Comparison of ENCODE assay signal across 17 cellular contexts in genomic region chr1:29482991-29483390, GRCh38.
DNase-seq lines count a peak whose midpoint lies in the region; ATAC-seq, FAIRE-seq and TF ChIP-seq lines count a peak whose summit lies in the region.
"Had no signal": no experiment of that assay in that cellular context is flagged by ENCODE, and none has a peak within 500 bp of the region (broad histone marks: within the 10 kb centered on the region; RNA-seq: fewer than 3 reads in every experiment).

No MANE protein-coding gene starts in this region.

- peaks cover 0 to 62% (median 14%) of the 10 kb centered on the region in 7 donors for H3K27me3 ChIP-seq in spleen (replicated peaks in 1 of 7)

- no peak for DNase-seq in D721Med (ENCODE audit: insufficient read length, low spot score)
- peak; percentile 54 for DNase-seq in coronary artery (ENCODE audit: low spot score)
- peak; percentile 25 for DNase-seq in islet precursor cell
- peak; percentile 30 for DNase-seq in spleen
- no peak for DNase-seq in SIG-M5 (lab: John Stamatoyannopoulos, UW)
- DNase-seq: C1 segment of cervical spinal cord; CD8-positive, alpha-beta memory T cell; DMS53; DMS79 treated with DMSO at 0.1 percent for 48 hours; GF-D8; H9 had no signal

- ATAC-seq in HG03354 (IDR thresholded peaks at IDR 0.05; ENCODE audit: poor library complexity, severe bottlenecking, unreplicated experiment) (no peak), HG02981 (IDR thresholded peaks at IDR 0.05; ENCODE audit: unreplicated experiment) (no peak)
- ATAC-seq: GM23338, HCT116 had no signal

- TF ChIP-seq CTCF in D721Med (IDR thresholded peaks at IDR 0.05; ENCODE audit: insufficient read depth, missing control alignments) (peak; percentile 5), coronary artery (IDR thresholded peaks at IDR 0.05) (no peak), spleen (IDR thresholded peaks at IDR 0.05 in 8 of 11, conservative IDR thresholded peaks at IDR 0.05 in 3 of 11) (no peak)

- no peaks in the 10 kb centered on the region for H3K4me1 ChIP-seq in spleen

- H3K4me3 ChIP-seq in coronary artery (no peak overlapping the region), spleen (no peak overlapping the region)
- H3K4me3 ChIP-seq: GM23338 had no signal

- FAIRE-seq in D721Med (lab: Jason Lieb, UNC) = no peak
- FAIRE-seq: GM12891, GM18507 had no signal

- no peaks in the 10 kb centered on the region for H3K36me3 ChIP-seq in spleen

- 58 to 74% (median 65%) methylated on average over 6 of the region's 6 CpGs for whole genome bisulfite sequencing in spleen, 5 donors

- H3K27ac ChIP-seq in coronary artery = no peak overlapping the region
- no peak overlapping the region for H3K27ac ChIP-seq in spleen

- TF ChIP-seq POLR2A in spleen (IDR thresholded peaks at IDR 0.05) = no peak

- peaks cover 0 to 16% (median 0%) of the 10 kb centered on the region in 8 donors for H3K9me3 ChIP-seq in spleen

- intact Hi-C loops in spleen (cut with DNase I; ENCODE audit: low total_unique reads) = no loop called here

Comparison
In these comparisons a context has a peak if more than half of its experiments do, and no peak if none do; other contexts are left out.
1. DNase-seq: peak in coronary artery (single experiment), islet precursor cell (single experiment) and spleen (single experiment); none in D721Med (single experiment) and SIG-M5 (single experiment).